ENCODE assay signal across 9 cellular contexts in genomic region chr9:127975376-127976315, GRCh38. TPM values are rescaled to one million over a fixed set of nuclear protein-coding genes. Genes with fewer than 3 reads are reported as not detected.
A peak's percentile ranks its signal among the peaks of the same experiment; 100 is the strongest.
DNase-seq lines count a peak whose midpoint lies in the region; ATAC-seq and TF ChIP-seq lines count a peak whose summit lies in the region.
"Had no signal": no experiment of that assay in that cellular context is flagged by ENCODE, and none has a peak within 500 bp of the region (broad histone marks: within the 10 kb centered on the region; RNA-seq: fewer than 3 reads in every experiment).

No MANE protein-coding gene starts in this region.

- H3K4me1 ChIP-seq in heart left ventricle (peaks cover 0 to 97% (median 89%) of the 10 kb centered on the region in 12 donors), ascending aorta (peaks cover 59 to 78% of the 10 kb centered on the region in 2 donors), muscle layer of colon (ENCODE audit: insufficient read depth, low read length) (peaks cover 76% of the 10 kb centered on the region)

- DNase-seq in heart left ventricle (peak in 3 of 5 donors; percentile 49 to 67 (median 59)), cardiac septum (ENCODE audit: low spot score) (no peak), ascending aorta (ENCODE audit: low spot score in 2 of 2) (no peak), type B pancreatic cell (ENCODE audit: extremely low spot score, unreplicated experiment) (no peak), NCI-H1105 (lab: John Stamatoyannopoulos, UW) (no peak)
- DNase-seq: stimulated activated CD4-positive, alpha-beta T cell treated with anti-CD3 and anti-CD28 coated beads, Interleukin-1b, Interleukin-23, amount 100 ng/mL, for 48 hours had no signal

- TF ChIP-seq CTCF in heart left ventricle (IDR thresholded peaks at IDR 0.05) = no peak
- no peak for TF ChIP-seq CTCF in ascending aorta (IDR thresholded peaks at IDR 0.05)
- no peak for TF ChIP-seq CTCF in type B pancreatic cell (conservative IDR thresholded peaks at IDR 0.05)

- peak overlapping the region; percentile 4 for H3K27ac Mint-ChIP-seq in type B pancreatic cell

- H3K4me3 Mint-ChIP-seq in type B pancreatic cell = peak overlapping the region; percentile 61

- peak overlapping the region in 9 of 12 donors; percentile 28 to 95 (median 85) for H3K27ac ChIP-seq in heart left ventricle
- H3K27ac ChIP-seq in ascending aorta = peak overlapping the region; percentile 29 to 63
- H3K27ac ChIP-seq in muscle layer of colon (ENCODE audit: low read depth, low read length) = peak overlapping the region; percentile 90

- ATAC-seq in heart left ventricle (no peak), HG03097 (IDR thresholded peaks at IDR 0.05; ENCODE audit: low FRiP score, unreplicated experiment) (no peak), GM21619 (IDR thresholded peaks at IDR 0.05; ENCODE audit: unreplicated experiment) (no peak)

- peaks cover 57% of the 10 kb centered on the region for H3K4me1 Mint-ChIP-seq in type B pancreatic cell (ENCODE audit: unreplicated experiment)

- no peaks in the 10 kb centered on the region for H3K27me3 Mint-ChIP-seq in type B pancreatic cell

- 70 to 73% (median 72%) methylated on average over 8 to 10 of the region's 10 CpGs for WGBS in heart left ventricle, 4 donors

- H3K36me3 ChIP-seq in heart left ventricle = peaks cover 0 to 4% (median 0%) of the 10 kb centered on the region in 9 donors
- no peaks in the 10 kb centered on the region for H3K36me3 ChIP-seq in ascending aorta
- H3K36me3 ChIP-seq in muscle layer of colon (ENCODE audit: insufficient read depth, low read length) = no peaks in the 10 kb centered on the region

- H3K9me3 ChIP-seq in heart left ventricle (no peaks in the 10 kb centered on the region), ascending aorta (no peaks in the 10 kb centered on the region), muscle layer of colon (ENCODE audit: low read length) (no peaks in the 10 kb centered on the region)

- H3K9ac ChIP-seq in muscle layer of colon (ENCODE audit: low read length) = peak overlapping the region; percentile 54

- no peaks in the 10 kb centered on the region for H3K36me3 Mint-ChIP-seq in type B pancreatic cell

- no peak for TF ChIP-seq POLR2A in heart left ventricle (IDR thresholded peaks at IDR 0.05)

- H3K27me3 ChIP-seq in heart left ventricle = no peaks in the 10 kb centered on the region
- no peaks in the 10 kb centered on the region for H3K27me3 ChIP-seq in ascending aorta
- no peaks in the 10 kb centered on the region for H3K27me3 ChIP-seq in muscle layer of colon (ENCODE audit: control insufficient read depth in 1 of 2, insufficient read depth in 2 of 2, low read length in 2 of 2)

- H3K4me3 ChIP-seq in heart left ventricle (peak overlapping the region in 1 of 12 donors; percentile 81), ascending aorta (peak overlapping the region in 1 of 2 donors; percentile 21), muscle layer of colon (ENCODE audit: low read depth in 1 of 2, low read length in 2 of 2) (peak overlapping the region; percentile 14 to 45)

- H3K9me3 Mint-ChIP-seq in type B pancreatic cell = no peaks in the 10 kb centered on the region

- intact Hi-C loops in heart left ventricle (cut with DNase I) = no loop called here
- intact Hi-C loops in cardiac septum (cut with DNase I) = no loop called here
- intact Hi-C loops in ascending aorta (cut with DNase I) = loop anchor here (2.0 to 5.0 kb wide), 2 partner anchors 73 to 152 kb away; partner anchors contain the start of gene PTGES2

RNA-seq across cellular contexts. Expression of gene EEIG1, which starts 5.1 kb away (rescaled TPM):
- total RNA-seq in heart left ventricle (10 to 100 TPM in 7 of 9 donors, 1 to 10 TPM in 2; 5.4 to 45.2 (median 24.1) TPM), cardiac septum (24.1 TPM), ascending aorta (32.8 TPM), type B pancreatic cell (ENCODE audit: low replicate concordance) (61.1 and 74.8 TPM in 2 replicates)
- polyA plus RNA-seq in heart left ventricle = 10 to 100 TPM in 1 of 2 donors, 1 to 10 TPM in 1; 9.2 to 10.4 TPM

RNA-seq across cellular contexts. Expression of gene DPM2, which starts 38.0 kb away (rescaled TPM):
- total RNA-seq in heart left ventricle = 10 to 100 TPM in 7 of 9 donors, 1 to 10 TPM in 2; 7.2 to 19.5 (median 11.7) TPM
- 10 to 100 TPM; 15.3 to 31.7 TPM for polyA plus RNA-seq in heart left ventricle
- 14.9 TPM for total RNA-seq in cardiac septum
- total RNA-seq in ascending aorta = 18.2 TPM
- total RNA-seq in type B pancreatic cell (ENCODE audit: low replicate concordance) = 41.6 and 56.3 TPM in 2 replicates

RNA-seq across cellular contexts. Expression of gene PIP5KL1, which starts 45.1 kb away (rescaled TPM):
- under 1 TPM in 7 of 9 donors, not detected in 2; 0.33 to 0.77 (median 0.51) TPM for total RNA-seq in heart left ventricle
- under 1 TPM; 0.12 to 0.15 TPM for polyA plus RNA-seq in heart left ventricle
- total RNA-seq in cardiac septum = 0.57 TPM
- not detected for total RNA-seq in ascending aorta
- 5.8 and 9.4 TPM in 2 replicates for total RNA-seq in type B pancreatic cell (ENCODE audit: low replicate concordance)

RNA-seq across cellular contexts. Expression of gene ST6GALNAC4, which starts 58.8 kb away (rescaled TPM):
- 10 to 100 TPM; 28.3 to 66.1 (median 42.6) TPM for total RNA-seq in heart left ventricle
- polyA plus RNA-seq in heart left ventricle = 10 to 100 TPM; 17.0 to 72.0 TPM
- total RNA-seq in cardiac septum = 48.1 TPM
- total RNA-seq in ascending aorta = 134 TPM
- 11.9 and 17.5 TPM in 2 replicates for total RNA-seq in type B pancreatic cell (ENCODE audit: low replicate concordance)

Comparison
In these comparisons a context has a peak if more than half of its experiments do, and no peak if none do; other contexts are left out.
1. DNase-seq: peak in heart left ventricle (3 of 5); none in cardiac septum (single experiment), ascending aorta (0 of 2), type B pancreatic cell (single experiment) and NCI-H1105 (single experiment).
2. Peak in every context shown above with its lines, with median percentiles within 50 percentile points of each other: H3K27ac ChIP-seq.